17 cellular contexts compared by ENCODE assay signal in the genomic region with DNA sequence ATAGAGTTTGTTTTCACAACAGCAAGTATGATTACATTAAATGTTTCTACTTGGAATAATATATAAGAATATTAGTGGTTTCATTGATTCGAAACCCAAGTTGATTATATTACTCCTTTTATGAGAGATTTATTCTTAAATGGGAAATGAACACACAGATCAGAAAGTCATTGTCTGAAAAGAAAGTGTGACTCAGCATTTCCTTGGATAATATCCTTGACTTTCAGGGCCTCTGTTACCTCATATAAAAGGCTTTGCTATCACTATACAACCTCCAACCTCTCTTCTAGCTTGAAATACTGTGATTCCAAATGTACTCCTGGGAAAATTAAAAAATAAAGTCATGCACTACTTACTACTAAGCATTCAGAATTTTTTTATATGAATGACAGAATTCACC.
DNase-seq lines count a peak whose midpoint lies in the region; ATAC-seq, FAIRE-seq and TF ChIP-seq lines count a peak whose summit lies in the region.
"Had no signal": no experiment of that assay in that cellular context is flagged by ENCODE, and none has a peak within 500 bp of the region (broad histone marks: within the 10 kb centered on the region; RNA-seq: fewer than 3 reads in every experiment).

No MANE protein-coding gene starts in this region.

- H2BK20ac ChIP-seq in H1 (ENCODE audit: low read length): no peak overlapping the region

- H3K4me1 Mint-ChIP-seq in osteocyte (ENCODE audit: unreplicated experiment): peaks cover 23% of the 10 kb centered on the region
- H3K4me1 Mint-ChIP-seq in activated T-cell treated with anti-CD3 and anti-CD28 coated beads, Interleukin-2, amount 50 U/mL, for 4 hours (ENCODE audit: low read depth): no peaks in the 10 kb centered on the region
- H3K4me1 Mint-ChIP-seq: activated naive CD8-positive, alpha-beta T cell treated with anti-CD3 and anti-CD28 coated beads for 36 hours had no signal

- no peak for TF ChIP-seq RAD21 in H1 (IDR thresholded peaks at IDR 0.05 in 1 of 2, conservative IDR thresholded peaks at IDR 0.05 in 1 of 2; ENCODE audit: low read depth in 2 of 2, low read length in 2 of 2)

- H3K9me3 Mint-ChIP-seq in osteocyte (ENCODE audit: unreplicated experiment): no peaks in the 10 kb centered on the region
- no peaks in the 10 kb centered on the region for H3K9me3 Mint-ChIP-seq in activated T-cell treated with anti-CD3 and anti-CD28 coated beads, Interleukin-2, amount 50 U/mL, for 4 hours
- H3K9me3 Mint-ChIP-seq: activated naive CD8-positive, alpha-beta T cell treated with anti-CD3 and anti-CD28 coated beads for 36 hours had no signal

- no peaks in the 10 kb centered on the region for H3K4me1 ChIP-seq in H1 (replicated peaks in 1 of 4; ENCODE audit: control insufficient read depth in 3 of 4, insufficient read depth in 4 of 4, low read length in 3 of 4)
- H3K4me1 ChIP-seq: left ventricle myocardium inferior had no signal

- POLR2A ChIA-PET in H1 (lab: Charles Lee; ENCODE audit: partially characterized antibody): no interaction called here

- no peak overlapping the region for H3K4me3 Mint-ChIP-seq in osteocyte (ENCODE audit: unreplicated experiment)
- no peak overlapping the region for H3K4me3 Mint-ChIP-seq in activated T-cell treated with anti-CD3 and anti-CD28 coated beads, Interleukin-2, amount 50 U/mL, for 4 hours
- H3K4me3 Mint-ChIP-seq: activated naive CD8-positive, alpha-beta T cell treated with anti-CD3 and anti-CD28 coated beads for 36 hours; naive thymus-derived CD4-positive, alpha-beta T cell had no signal

- H3K14ac ChIP-seq in H1 (ENCODE audit: insufficient read length): no peak overlapping the region

- peak overlapping the region; percentile 66 for H3K27ac Mint-ChIP-seq in osteocyte (ENCODE audit: unreplicated experiment)
- H3K27ac Mint-ChIP-seq: activated naive CD8-positive, alpha-beta T cell treated with anti-CD3 and anti-CD28 coated beads for 36 hours; naive thymus-derived CD4-positive, alpha-beta T cell had no signal

- no peak overlapping the region for H3K23ac ChIP-seq in H1 (ENCODE audit: insufficient read length)

- 92% methylated on average over 1 of the region's 1 CpG; no CpG with 5 or more reads in 1 of the 2 experiments for WGBS in H1 (ENCODE audit: extremely low coverage in 1 of 2, insufficient coverage in 1 of 2, insufficient read length in 1 of 2, insufficient replicate concordance in 2 of 2, low coverage in 1 of 2, low lambda C conversion rate in 2 of 2, missing lambda C conversion rate in 1 of 2), 2 experiments

- no peak overlapping the region for H3K4me3 ChIP-seq in H1 (ENCODE audit: extremely low read depth in 1 of 4, insufficient read depth in 2 of 4, low read depth in 3 of 4, low read length in 4 of 4)
- H3K4me3 ChIP-seq: left ventricle myocardium inferior had no signal

- TF ChIP-seq POLR2A in H1 (IDR thresholded peaks at IDR 0.05; ENCODE audit: control extremely low read depth in 1 of 2, low read depth in 2 of 2, low read length in 2 of 2): no peak

- FAIRE-seq in H1 (lab: Jason Lieb, UNC): no peak

- ATAC-seq in Right ventricle myocardium superior (ENCODE audit: poor library complexity) (no peak), GM19467 (IDR thresholded peaks at IDR 0.05; ENCODE audit: unreplicated experiment) (no peak)
- no peak for ATAC-seq in activated T-cell treated with anti-CD3 and anti-CD28 coated beads, Interleukin-2, amount 50 U/mL, for 4 hours
- ATAC-seq: naive thymus-derived CD4-positive, alpha-beta T cell had no signal

- no peak overlapping the region for H2BK5ac ChIP-seq in H1 (ENCODE audit: low read depth, low read length)

- no peak overlapping the region for H3K56ac ChIP-seq in H1 (replicated peaks; ENCODE audit: insufficient read length, low read depth, low read length)

- H2BK15ac ChIP-seq in H1 (ENCODE audit: low read length): no peak overlapping the region

- H3K4me2 ChIP-seq in H1 (ENCODE audit: insufficient read depth in 1 of 2, low read depth in 2 of 2, low read length in 2 of 2): no peak overlapping the region

- no peaks in the 10 kb centered on the region for H3K9me3 ChIP-seq in H1 (ENCODE audit: insufficient read depth in 2 of 2, low read depth in 1 of 2, low read length in 1 of 2)
- H3K9me3 ChIP-seq: left ventricle myocardium inferior had no signal

- H3K27me3 Mint-ChIP-seq in osteocyte (ENCODE audit: unreplicated experiment): no peaks in the 10 kb centered on the region
- no peaks in the 10 kb centered on the region for H3K27me3 Mint-ChIP-seq in activated T-cell treated with anti-CD3 and anti-CD28 coated beads, Interleukin-2, amount 50 U/mL, for 4 hours (ENCODE audit: low read depth)
- H3K27me3 Mint-ChIP-seq: activated naive CD8-positive, alpha-beta T cell treated with anti-CD3 and anti-CD28 coated beads for 36 hours had no signal

- no peak overlapping the region for H3K9ac ChIP-seq in H1 (replicated peaks in 1 of 4; ENCODE audit: extremely low read depth in 1 of 4, low read depth in 3 of 4, low read length in 3 of 4)

- no peak overlapping the region for H3K27ac ChIP-seq in H1 (ENCODE audit: low read depth, low read length)
- H3K27ac ChIP-seq: left ventricle myocardium inferior had no signal

- no peak overlapping the region for H2AK5ac ChIP-seq in H1 (ENCODE audit: low read depth, low read length)

- H2BK12ac ChIP-seq in H1 (ENCODE audit: low read depth, low read length): no peak overlapping the region

- no peak overlapping the region for H4K5ac ChIP-seq in H1 (ENCODE audit: insufficient read length, low read depth, low read length)

- H3K4ac ChIP-seq in H1 (replicated peaks; ENCODE audit: insufficient read length, low read depth, low read length): no peak overlapping the region

- DNase-seq in GM03348 (ENCODE audit: low spot score) (peak; percentile 22), NCI-H82 treated with DMSO at 0.1 percent for 48 hours (lab: John Stamatoyannopoulos, UW; ENCODE audit: unreplicated experiment) (peak; percentile 43), H1 (ENCODE audit: low read depth in 1 of 2, low spot score in 2 of 2) (no peak), osteocyte (ENCODE audit: extremely low spot score, unreplicated experiment) (no peak), Right ventricle myocardium superior (no peak), cerebellar nuclear complex (lab: John Stamatoyannopoulos, UW) (no peak)
- DNase-seq in activated T-cell treated with anti-CD3 and anti-CD28 coated beads, Interleukin-2, amount 50 U/mL, for 4 hours: no peak
- DNase-seq: activated CD4-positive, alpha-beta T cell treated with anti-CD3 and anti-CD28 coated beads for 1 hour; activated naive CD8-positive, alpha-beta T cell treated with anti-CD3 and anti-CD28 coated beads for 36 hours; C1 segment of cervical spinal cord; left ventricle myocardium inferior; naive thymus-derived CD4-positive, alpha-beta T cell; NCI-H1105 treated with DMSO at 0.1 percent for 48 hours; NCI-H446 treated with DMSO at 0.1 percent for 48 hours; stimulated activated CD4-positive, alpha-beta T cell treated with anti-CD3 and anti-CD28 coated beads, Interleukin-1b, Interleukin-23, amount 100 ng/mL, for 48 hours; T-helper 2 cell had no signal

- no peaks in the 10 kb centered on the region for H3K23me2 ChIP-seq in H1 (ENCODE audit: low read depth, low read length)

- CTCF ChIA-PET in H1 (lab: Charles Lee; ENCODE audit: partially characterized antibody): interaction anchor here (0.6 to 1.2 kb wide), 4 partner anchors 9 to 548 kb away, joined by 3 to 4 read pairs (median 4); no protein-coding TSS in a partner anchor

- H3K27me3 ChIP-seq in H1 (replicated peaks in 1 of 4; ENCODE audit: control insufficient read depth in 3 of 4, extremely low read depth in 1 of 4, insufficient read depth in 3 of 4, low read length in 3 of 4): no peaks in the 10 kb centered on the region

- H3K79me1 ChIP-seq in H1 (ENCODE audit: low read depth, low read length): no peaks in the 10 kb centered on the region

- no peak overlapping the region for H3K18ac ChIP-seq in H1 (ENCODE audit: extremely low read depth, low read length)

- intact Hi-C loops in Right ventricle myocardium superior (cut with DNase I): no loop called here

- no peaks in the 10 kb centered on the region for H3K79me2 ChIP-seq in H1 (ENCODE audit: control insufficient read depth in 1 of 2, insufficient read depth in 2 of 2, low read length in 2 of 2)

- no peak overlapping the region for H2BK120ac ChIP-seq in H1 (replicated peaks; ENCODE audit: low read depth, low read length)

- TF ChIP-seq CTCF in H1 (IDR thresholded peaks at IDR 0.05; ENCODE audit: control extremely low read depth in 1 of 3, insufficient read depth in 1 of 3, low read depth in 1 of 3, low read length in 3 of 3) (no peak), osteocyte (IDR thresholded peaks at IDR 0.05) (no peak)

- H4K91ac ChIP-seq in H1 (replicated peaks; ENCODE audit: insufficient read length, low read length): no peak overlapping the region

- no peaks in the 10 kb centered on the region for H3K36me3 Mint-ChIP-seq in osteocyte (ENCODE audit: unreplicated experiment)
- H3K36me3 Mint-ChIP-seq in activated T-cell treated with anti-CD3 and anti-CD28 coated beads, Interleukin-2, amount 50 U/mL, for 4 hours (ENCODE audit: insufficient read depth): no peaks in the 10 kb centered on the region
- H3K36me3 Mint-ChIP-seq: activated naive CD8-positive, alpha-beta T cell treated with anti-CD3 and anti-CD28 coated beads for 36 hours; naive thymus-derived CD4-positive, alpha-beta T cell had no signal

- no peak for TF ChIP-seq EP300 in H1 (IDR thresholded peaks at IDR 0.05; ENCODE audit: borderline replicate concordance in 1 of 2, low read depth in 2 of 2, low read length in 2 of 2)

- H4K8ac ChIP-seq in H1 (ENCODE audit: extremely low read depth, insufficient read depth, low read length): no peak overlapping the region

- H2AFZ ChIP-seq in H1 (ENCODE audit: low read length): no peak overlapping the region

- no peaks in the 10 kb centered on the region for H4K20me1 ChIP-seq in H1 (replicated peaks in 1 of 2; ENCODE audit: control insufficient read depth in 1 of 2, insufficient read depth in 2 of 2, low read length in 2 of 2)

- no peaks in the 10 kb centered on the region for H3K36me3 ChIP-seq in H1 (ENCODE audit: control insufficient read depth in 2 of 4, insufficient read depth in 4 of 4, low read length in 3 of 4)
- H3K36me3 ChIP-seq: left ventricle myocardium inferior had no signal

TF ChIP-seq in H1, 55 proteins besides CTCF, POLR2A, EP300 and RAD21:
- no peak for TF ChIP-seq SIN3A (conservative IDR thresholded peaks at IDR 0.05 in 1 of 2, IDR thresholded peaks at IDR 0.05 in 1 of 2; ENCODE audit: low read depth in 1 of 2, low read length in 2 of 2)
- TF ChIP-seq BACH1 (IDR thresholded peaks at IDR 0.05; ENCODE audit: low read length): peak; percentile 79
TF ChIP-seq in H1: peak in this region for 1.

Comparison
In these comparisons a context has a peak if more than half of its experiments do, and no peak if none do; other contexts are left out.
1. DNase-seq: peak in GM03348 (single experiment) and NCI-H82 treated with DMSO at 0.1 percent for 48 hours (single experiment); none in H1 (0 of 2), osteocyte (single experiment), Right ventricle myocardium superior (single experiment), activated T-cell treated with anti-CD3 and anti-CD28 coated beads, Interleukin-2, amount 50 U/mL, for 4 hours (single experiment) and cerebellar nuclear complex (0 of 2).